In genomic region chr4:4574792-4575191, GRCh38 we compare ENCODE assay signal across 8 cellular contexts. TPM values are rescaled to one million over a fixed set of nuclear protein-coding genes. Genes with fewer than 3 reads are reported as not detected.
A peak's percentile ranks its signal among the peaks of the same experiment; 100 is the strongest.
DNase-seq lines count a peak whose midpoint lies in the region; ATAC-seq and TF ChIP-seq lines count a peak whose summit lies in the region.

No MANE protein-coding gene starts in this region.

- H4K8ac ChIP-seq in H9 (replicated peaks; ENCODE audit: insufficient read length, low read depth, low read length): no peak overlapping the region
- H4K8ac ChIP-seq in mesenchymal stem cell (ENCODE audit: low read length): peak overlapping the region; percentile 85

- H3K79me1 ChIP-seq in H9 (ENCODE audit: insufficient read depth, low read depth, low read length, poor library complexity, severe bottlenecking) (no peaks in the 10 kb centered on the region), mesenchymal stem cell (replicated peaks; ENCODE audit: low read length, poor library complexity, severe bottlenecking) (no peaks in the 10 kb centered on the region)

- H3K27me3 Mint-ChIP-seq in H9 (ENCODE audit: low read depth): peaks cover 61% of the 10 kb centered on the region

- DNase-seq in H9 (peak; percentile 47), SW480 (ENCODE audit: low spot score) (peak; percentile 72), mesenchymal stem cell (peak; percentile 92), tibial nerve (ENCODE audit: low spot score in 2 of 2) (peak in 1 of 2 donors; percentile 73), DMS79 (lab: John Stamatoyannopoulos, UW) (no peak)

- H3K23ac ChIP-seq in H9 (ENCODE audit: insufficient read length, low read depth, low read length): no peak overlapping the region
- peak overlapping the region; percentile 19 to 82 for H3K23ac ChIP-seq in mesenchymal stem cell (ENCODE audit: low read length in 2 of 2)

- TF ChIP-seq POLR2A in tibial nerve (IDR thresholded peaks at IDR 0.05): no peak

- peak overlapping the region; percentile 50 to 74 for H3K4me3 Mint-ChIP-seq in H9

- H3K36me3 ChIP-seq in endocrine pancreas (ENCODE audit: control insufficient read depth, insufficient read depth, low read length) (no peaks in the 10 kb centered on the region), mesenchymal stem cell (ENCODE audit: control insufficient read depth in 1 of 2, insufficient read depth in 2 of 2, low read depth in 1 of 2, low read length in 2 of 2) (no peaks in the 10 kb centered on the region), tibial nerve (peaks cover 0 to 8% (median 0%) of the 10 kb centered on the region in 3 donors)

- no peak overlapping the region for H4K5ac ChIP-seq in H9 (ENCODE audit: insufficient read length, low read depth, low read length)

- H2BK5ac ChIP-seq in H9 (ENCODE audit: insufficient read length, low read length) (no peak overlapping the region), mesenchymal stem cell (ENCODE audit: low read depth, low read length, poor library complexity, severe bottlenecking) (peak overlapping the region; percentile 75)

- no peaks in the 10 kb centered on the region for H3K9me3 ChIP-seq in H9 (ENCODE audit: control insufficient read depth, low read depth, low read length)
- no peaks in the 10 kb centered on the region for H3K9me3 ChIP-seq in endocrine pancreas (ENCODE audit: control insufficient read depth, low read length)
- H3K9me3 ChIP-seq in mesenchymal stem cell (ENCODE audit: control insufficient read depth, low read length): no peaks in the 10 kb centered on the region
- no peaks in the 10 kb centered on the region for H3K9me3 ChIP-seq in tibial nerve

- peak overlapping the region; percentile 62 for H3K4me2 ChIP-seq in H9 (ENCODE audit: insufficient read depth, insufficient read length, low read length)
- H3K4me2 ChIP-seq in mesenchymal stem cell (ENCODE audit: low read length, poor library complexity, severe bottlenecking): peak overlapping the region; percentile 83

- H2AFZ ChIP-seq in H9 (ENCODE audit: low read length): no peak overlapping the region
- peak overlapping the region; percentile 54 for H2AFZ ChIP-seq in mesenchymal stem cell (ENCODE audit: low read depth, low read length)

- H2BK12ac ChIP-seq in H9 (ENCODE audit: insufficient read length, low read depth, low read length) (no peak overlapping the region), mesenchymal stem cell (ENCODE audit: low read length in 2 of 2) (no peak overlapping the region)

- no peaks in the 10 kb centered on the region for H4K20me1 ChIP-seq in H9 (ENCODE audit: control insufficient read depth, insufficient read depth, insufficient read length)

- H3K27ac Mint-ChIP-seq in H9: peak overlapping the region in 1 of 3 experiments; percentile 4; a peak in 1 of 7 replicates

- no peak for ATAC-seq in HG03135 (IDR thresholded peaks at IDR 0.05; ENCODE audit: unreplicated experiment)
- ATAC-seq in HG02938 (IDR thresholded peaks at IDR 0.05; ENCODE audit: unreplicated experiment): no peak

- H3T11ph ChIP-seq in H9 (ENCODE audit: low read length): no peak overlapping the region

- no peak overlapping the region for H3K56ac ChIP-seq in H9 (ENCODE audit: insufficient read length, low read depth, low read length)

- no peak overlapping the region for H2BK120ac ChIP-seq in H9 (ENCODE audit: low read depth, low read length, poor library complexity, severe bottlenecking)
- H2BK120ac ChIP-seq in mesenchymal stem cell (ENCODE audit: low read depth, low read length): peak overlapping the region; percentile 77

- TF ChIP-seq CTCF in H9 (conservative IDR thresholded peaks at IDR 0.05): no peak
- no peak for TF ChIP-seq CTCF in tibial nerve (IDR thresholded peaks at IDR 0.05)

- peaks cover 4 to 5% of the 10 kb centered on the region in 2 experiments for H3K9me3 Mint-ChIP-seq in H9

- no CpG with 5 or more reads among the region's 8 CpGs for WGBS in H9 (ENCODE audit: extremely low coverage, insufficient read length, low lambda C conversion rate)
- WGBS in mesenchymal stem cell: under 1% methylated on average over 8 of the region's 8 CpGs
- WGBS in tibial nerve, 2 donors: 3 to 4% methylated on average over 8 of the region's 8 CpGs

- peak overlapping the region; percentile 37 for H3K4me3 ChIP-seq in endocrine pancreas (ENCODE audit: control insufficient read depth, insufficient read depth, low read length)
- H3K4me3 ChIP-seq in mesenchymal stem cell (ENCODE audit: insufficient read depth in 1 of 2, low read depth in 1 of 2, low read length in 2 of 2): peak overlapping the region; percentile 61 to 80
- H3K4me3 ChIP-seq in tibial nerve: peak overlapping the region; percentile 41 to 87 (median 78)

- H3K18ac ChIP-seq in H9 (ENCODE audit: insufficient read length, low read depth, low read length): no peak overlapping the region
- H3K18ac ChIP-seq in mesenchymal stem cell (ENCODE audit: low read depth in 1 of 2, low read length in 2 of 2): peak overlapping the region; percentile 30 to 91

- no peak overlapping the region for H2AK5ac ChIP-seq in H9 (ENCODE audit: insufficient read length, low read length)
- no peak overlapping the region for H2AK5ac ChIP-seq in mesenchymal stem cell (ENCODE audit: low read length, severe bottlenecking)

- no peak overlapping the region for H3K14ac ChIP-seq in H9 (ENCODE audit: insufficient read depth, low read length)
- H3K14ac ChIP-seq in mesenchymal stem cell (ENCODE audit: low read length in 2 of 2): no peak overlapping the region

- TF ChIP-seq EP300 in tibial nerve (IDR thresholded peaks at IDR 0.05): no peak

- no peaks in the 10 kb centered on the region for H3K79me2 ChIP-seq in H9 (ENCODE audit: insufficient read depth, low read length)

- H3K4me1 Mint-ChIP-seq in H9: peaks cover 19 to 23% of the 10 kb centered on the region in 2 experiments

- no peak overlapping the region for H3K9ac ChIP-seq in H9 (ENCODE audit: extremely low read depth, insufficient read length, low read length)
- peak overlapping the region; percentile 63 for H3K9ac ChIP-seq in endocrine pancreas (ENCODE audit: control insufficient read depth, insufficient read depth, low read length)
- H3K9ac ChIP-seq in mesenchymal stem cell (ENCODE audit: low read length): peak overlapping the region; percentile 90

- H3K27ac ChIP-seq in H9 (ENCODE audit: insufficient read length, low read depth, low read length): no peak overlapping the region
- H3K27ac ChIP-seq in mesenchymal stem cell (ENCODE audit: low read length, poor library complexity, severe bottlenecking): no peak overlapping the region
- peak overlapping the region in 3 of 4 donors; percentile 63 to 79 (median 77) for H3K27ac ChIP-seq in tibial nerve

- H2BK15ac ChIP-seq in H9 (ENCODE audit: low read depth, low read length) (no peak overlapping the region), mesenchymal stem cell (ENCODE audit: low read depth, poor library complexity, severe bottlenecking) (peak overlapping the region; percentile 95)

- no peak overlapping the region for H2BK20ac ChIP-seq in H9 (ENCODE audit: low read depth, low read length, poor library complexity, severe bottlenecking)

- H3K27me3 ChIP-seq in H9 (ENCODE audit: insufficient read depth, low read length): no peaks in the 10 kb centered on the region; the same call in 1 of the 2 replicates
- H3K27me3 ChIP-seq in endocrine pancreas (ENCODE audit: control insufficient read depth, insufficient read depth, low read length): no peaks in the 10 kb centered on the region
- no peaks in the 10 kb centered on the region for H3K27me3 ChIP-seq in mesenchymal stem cell (ENCODE audit: control insufficient read depth in 1 of 2, insufficient read depth in 1 of 2, low read length in 2 of 2)
- H3K27me3 ChIP-seq in tibial nerve: no peaks in the 10 kb centered on the region

- H3K4ac ChIP-seq in H9 (ENCODE audit: low read depth, low read length) (no peak overlapping the region), mesenchymal stem cell (ENCODE audit: low read depth in 1 of 2, low read length in 2 of 2) (peak overlapping the region; percentile 3 to 66)

- no peak overlapping the region for H4K91ac ChIP-seq in H9 (ENCODE audit: insufficient read length, low read depth, low read length)
- H4K91ac ChIP-seq in mesenchymal stem cell (ENCODE audit: low read length): no peak overlapping the region

- H3K4me1 ChIP-seq in H9 (ENCODE audit: insufficient read depth, low read length) (no peaks in the 10 kb centered on the region), endocrine pancreas (ENCODE audit: control insufficient read depth, insufficient read depth, low read length) (no peaks in the 10 kb centered on the region), mesenchymal stem cell (ENCODE audit: control insufficient read depth, insufficient read depth, low read depth, low read length) (peaks cover 9% of the 10 kb centered on the region), tibial nerve (peaks cover 0 to 13% (median 0%) of the 10 kb centered on the region in 4 donors)

- peaks cover 7% of the 10 kb centered on the region for H3K23me2 ChIP-seq in H9 (ENCODE audit: insufficient read length, low read depth, low read length, poor library complexity, severe bottlenecking)

- H3K36me3 Mint-ChIP-seq in H9 (ENCODE audit: insufficient read depth in 1 of 3, low read depth in 3 of 3): peaks cover 6 to 11% (median 10%) of the 10 kb centered on the region in 3 experiments

RNA-seq across cellular contexts. Expression of gene STX18, which starts 32.9 kb away (rescaled TPM):
- total RNA-seq in H9 (2021): 20.9 and 23.5 TPM in 2 replicates
- 28.2 TPM for polyA plus RNA-seq in mesenchymal stem cell (2013, experiment 1 of 2)
- polyA plus RNA-seq in mesenchymal stem cell (2013, experiment 2 of 2): 27.9 TPM
- total RNA-seq in tibial nerve: 10 to 100 TPM; 16.5 to 37.5 (median 21.4) TPM

Comparison
In these comparisons a context has a peak if more than half of its experiments do, and no peak if none do; other contexts are left out.
1. H3K27ac ChIP-seq: peak in tibial nerve (3 of 4); none in H9 (single experiment) and mesenchymal stem cell (single experiment).
2. Peak in every context shown above with its lines, with median percentiles within 50 percentile points of each other: H3K4me3 ChIP-seq.